Comparison of ENCODE assay signal across 17 cellular contexts in the genomic region with DNA sequence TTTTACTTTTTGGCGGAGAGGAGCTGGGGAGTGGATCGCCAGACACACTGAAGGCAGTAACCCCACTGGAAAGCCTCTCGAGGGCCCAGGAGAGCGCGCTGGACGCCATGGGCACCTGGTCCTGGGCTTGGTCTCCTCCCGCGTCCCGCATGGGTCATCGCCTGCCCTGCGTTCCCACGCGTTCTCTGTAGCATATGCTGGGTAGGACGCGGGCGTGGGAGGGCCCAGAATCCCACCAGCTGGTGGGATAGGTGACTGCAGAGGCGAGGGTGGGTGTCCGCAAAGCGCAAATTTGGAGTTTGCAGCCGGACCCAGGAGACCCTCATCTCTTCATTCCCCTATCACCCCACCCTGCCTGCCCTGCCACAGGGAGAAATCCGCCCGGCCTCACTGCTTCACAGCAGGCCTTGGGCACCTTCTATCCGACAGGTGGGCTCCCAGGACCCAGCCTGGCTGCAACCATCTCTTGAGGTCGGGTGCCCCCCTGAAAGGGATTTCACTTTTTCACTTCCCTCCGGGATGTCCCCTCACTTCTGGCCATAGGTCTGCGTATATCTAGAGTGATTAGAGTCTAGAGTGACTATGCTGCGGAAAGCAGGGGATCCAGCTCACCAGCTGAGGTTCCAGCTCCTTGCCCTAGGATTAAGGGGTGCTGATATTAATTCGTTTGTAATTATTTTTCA. TPM values are rescaled to one million over a fixed set of nuclear protein-coding genes. Genes with fewer than 3 reads are reported as not detected.
DNase-seq lines count a peak whose midpoint lies in the region; ATAC-seq and TF ChIP-seq lines count a peak whose summit lies in the region.
"Had no signal": no experiment of that assay in that cellular context is flagged by ENCODE, and none has a peak within 500 bp of the region (broad histone marks: within the 10 kb centered on the region; RNA-seq: fewer than 3 reads in every experiment).

No MANE protein-coding gene starts in this region.

- dilution Hi-C loops in mammary epithelial cell (cut with HindIII; ENCODE audit: low sequenced_read_pairs): no loop called here

- no peak for ATAC-seq in T-helper 17 cell
- no peak for ATAC-seq in activated CD4-positive, CD25-positive, alpha-beta regulatory T cell treated with anti-CD3 and anti-CD28 coated beads, Interleukin-2, amount 50 U/mL, for 24 hours
- ATAC-seq: HepG2 had no signal

- intact Hi-C loops in mammary epithelial cell (cut with micrococcal nuclease): no loop called here

- 24% methylated on average over 19 of the region's 28 CpGs for WGBS in mammary epithelial cell (ENCODE audit: low coverage, missing lambda C conversion rate)

- peaks cover 96% of the 10 kb centered on the region for H3K27me3 ChIP-seq in iPS-15b (ENCODE audit: control insufficient read depth, insufficient read depth, low read length)
- no peaks in the 10 kb centered on the region for H3K27me3 ChIP-seq in osteoblast (ENCODE audit: insufficient read depth, low read length)
- H3K27me3 ChIP-seq in mammary epithelial cell (ENCODE audit: insufficient read depth, low read length): peaks cover 33% of the 10 kb centered on the region

- BruUV-seq in mammary epithelial cell (replicated peaks; lab: Mats Ljungman, UMichigan): no TSS peak

- H3K4me1 Mint-ChIP-seq in T-helper 17 cell: peaks cover 19% of the 10 kb centered on the region

- DNase-seq in GM13976 (ENCODE audit: low spot score) (peak; percentile 21), T-helper 17 cell (no peak), osteoblast (ENCODE audit: insufficient read length, low spot score, missing footprints) (peak; percentile 56), mammary epithelial cell (no peak)
- no peak for DNase-seq in stimulated activated CD8-positive, alpha-beta memory T cell treated with anti-CD3 and anti-CD28 coated beads, Interleukin-4, amount 100 ng/mL, for 48 hours
- no peak for DNase-seq in effector CD8-positive, alpha-beta T cell (lab: John Stamatoyannopoulos, UW)
- DNase-seq: activated CD4-positive, alpha-beta T cell treated with anti-CD3 and anti-CD28 coated beads, Interleukin-2, amount 10 ng/mL, durations not matched to agents 7 days and 5 days; activated T-cell treated with anti-CD3 and anti-CD28 coated beads, Interleukin-2, amount 50 U/mL, for 1 hour; cortex of kidney; immature natural killer cell; NCI-H226; sigmoid colon; tibial artery had no signal

- H3K79me2 ChIP-seq in osteoblast (ENCODE audit: insufficient read depth, low read length) (no peaks in the 10 kb centered on the region), mammary epithelial cell (ENCODE audit: insufficient read depth, low read length) (no peaks in the 10 kb centered on the region)

- H3K36me3 ChIP-seq in iPS-15b (ENCODE audit: control insufficient read depth, insufficient read depth, low read length): no peaks in the 10 kb centered on the region
- H3K36me3 ChIP-seq in osteoblast (ENCODE audit: insufficient read depth, low read length): no peaks in the 10 kb centered on the region
- H3K36me3 ChIP-seq in mammary epithelial cell (ENCODE audit: insufficient read depth, low read length): no peaks in the 10 kb centered on the region
- H3K36me3 ChIP-seq: sigmoid colon, tibial artery had no signal

- in situ Hi-C loops in GM13976 (cut with MboI; ENCODE audit: low sequenced_read_pairs, unreplicated experiment) (no loop called here), mammary epithelial cell (cut with MboI; ENCODE audit: low sequenced_read_pairs in 2 of 2) (no loop called here)

- no peak for TF ChIP-seq CTCF in GM13976 (IDR thresholded peaks at IDR 0.05; ENCODE audit: borderline replicate concordance, control extremely low read depth, extremely low read depth, insufficient read depth, missing control alignments)
- no peak for TF ChIP-seq CTCF in osteoblast (IDR thresholded peaks at IDR 0.05; ENCODE audit: extremely low read depth, low read depth, low read length)
- TF ChIP-seq CTCF in mammary epithelial cell (conservative IDR thresholded peaks at IDR 0.05 in 1 of 2, IDR thresholded peaks at IDR 0.05 in 1 of 2; ENCODE audit: extremely low read depth in 1 of 2, insufficient read depth in 1 of 2, low read depth in 1 of 2, low read length in 2 of 2): no peak

- H4K20me1 ChIP-seq in osteoblast (ENCODE audit: insufficient read depth, low read length) (no peaks in the 10 kb centered on the region), mammary epithelial cell (ENCODE audit: insufficient read depth, low read length) (no peaks in the 10 kb centered on the region)

- H3K4me1 ChIP-seq in iPS-15b (ENCODE audit: control insufficient read depth, insufficient read depth, low read length) (peaks cover 3% of the 10 kb centered on the region), osteoblast (ENCODE audit: insufficient read depth, low read length) (no peaks in the 10 kb centered on the region), mammary epithelial cell (ENCODE audit: insufficient read depth, low read length) (no peaks in the 10 kb centered on the region)

- H3K9ac ChIP-seq in iPS-15b (ENCODE audit: low read depth, low read length) (no peak overlapping the region), mammary epithelial cell (ENCODE audit: insufficient read depth, low read length) (no peak overlapping the region)

- no peak overlapping the region for H3K27ac ChIP-seq in osteoblast (ENCODE audit: low read depth, low read length)
- H3K27ac ChIP-seq in mammary epithelial cell (ENCODE audit: insufficient read depth, low read depth, low read length): no peak overlapping the region
- H3K27ac ChIP-seq: sigmoid colon, tibial artery had no signal

- CTCF ChIA-PET in mammary epithelial cell (lab: Charles Lee; ENCODE audit: low non-redundant PET): no interaction called here

- H3K9me3 ChIP-seq in T-helper 17 cell (ENCODE audit: control insufficient read depth, low read length, poor library complexity, severe bottlenecking) (no peaks in the 10 kb centered on the region), iPS-15b (ENCODE audit: control insufficient read depth, insufficient read depth, low read length) (no peaks in the 10 kb centered on the region), osteoblast (ENCODE audit: low read depth, low read length) (no peaks in the 10 kb centered on the region), mammary epithelial cell (replicated peaks; ENCODE audit: insufficient read depth, low read length) (peaks cover 5% of the 10 kb centered on the region)
- H3K9me3 ChIP-seq: sigmoid colon, tibial artery had no signal

- peaks cover 3% of the 10 kb centered on the region for H3K36me3 Mint-ChIP-seq in T-helper 17 cell (ENCODE audit: low read depth)

- H3K27me3 Mint-ChIP-seq in T-helper 17 cell: peaks cover 76% of the 10 kb centered on the region

- H3K27ac Mint-ChIP-seq in T-helper 17 cell: no peak overlapping the region
- H3K27ac Mint-ChIP-seq: immature natural killer cell had no signal

- H3K4me2 ChIP-seq in osteoblast (ENCODE audit: insufficient read depth, low read length) (no peak overlapping the region), mammary epithelial cell (ENCODE audit: insufficient read depth, low read depth, low read length) (no peak overlapping the region)

- H3K4me3 ChIP-seq in iPS-15b (ENCODE audit: low read depth, low read length) (peak overlapping the region; percentile 68), osteoblast (ENCODE audit: insufficient read depth, low read length) (no peak overlapping the region), mammary epithelial cell (replicated peaks in 1 of 3; ENCODE audit: insufficient read depth in 1 of 3, low read depth in 2 of 3, low read length in 3 of 3) (no peak overlapping the region)
- H3K4me3 ChIP-seq: sigmoid colon had no signal

- H3K4me3 Mint-ChIP-seq in T-helper 17 cell: peak overlapping the region; percentile 75

- H2AFZ ChIP-seq in osteoblast (ENCODE audit: low read length) (no peak overlapping the region), mammary epithelial cell (ENCODE audit: low read depth, low read length) (no peak overlapping the region)

RNA-seq across cellular contexts. Expression of gene DMRT2, which starts 2.9 kb away (rescaled TPM):
- not detected for total RNA-seq in T-helper 17 cell
- total RNA-seq in osteoblast: not detected in 2 replicates
- not detected for total RNA-seq in mammary epithelial cell
- polyA plus RNA-seq in mammary epithelial cell: not detected
- not detected for polyA minus RNA-seq in mammary epithelial cell
- total RNA-seq: activated CD4-positive, alpha-beta T cell treated with anti-CD3 and anti-CD28 coated beads, Interleukin-2, amount 10 ng/mL, durations not matched to agents 7 days and 5 days; HepG2; M059J had no signal
- polyA plus RNA-seq: HepG2, immature natural killer cell had no signal

Comparison
In these comparisons a context has a peak if more than half of its experiments do, and no peak if none do; other contexts are left out.
1. DNase-seq: peak in GM13976 (single experiment) and osteoblast (single experiment); none in T-helper 17 cell (0 of 3), stimulated activated CD8-positive, alpha-beta memory T cell treated with anti-CD3 and anti-CD28 coated beads, Interleukin-4, amount 100 ng/mL, for 48 hours (single experiment), mammary epithelial cell (single experiment) and effector CD8-positive, alpha-beta T cell (single experiment).